Comparison of ENCODE assay signal across 10 cellular contexts in the genomic region with DNA sequence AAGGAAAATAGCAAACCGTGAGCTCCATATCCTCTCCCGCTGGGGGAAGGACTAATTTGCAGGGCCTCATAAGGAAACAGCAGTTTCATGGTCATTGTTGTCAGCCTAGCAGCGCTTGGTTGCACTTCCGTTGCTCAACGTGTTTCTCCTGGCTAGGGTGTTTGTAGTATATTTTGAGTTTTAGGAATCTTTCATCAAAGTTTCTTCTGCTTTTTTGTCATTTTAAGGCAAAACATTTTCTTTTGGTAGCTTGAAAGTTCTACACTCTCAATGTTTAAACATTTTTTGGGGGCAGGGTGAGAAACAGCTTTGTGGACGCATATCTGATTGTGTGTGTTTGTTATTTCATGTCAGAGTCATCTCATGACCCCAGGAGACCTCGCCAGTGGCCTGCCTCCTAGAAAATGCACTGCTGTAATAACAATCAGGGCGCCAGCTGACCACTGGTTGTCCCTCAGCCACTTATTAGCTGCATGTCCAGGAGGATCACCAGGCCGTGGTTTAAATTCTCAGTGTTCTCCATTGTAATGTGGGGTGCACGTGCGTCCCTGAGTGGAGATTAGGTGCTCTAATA. TPM values are rescaled to one million over a fixed set of nuclear protein-coding genes. Genes with fewer than 3 reads are reported as not detected.
A peak's percentile ranks its signal among the peaks of the same experiment; 100 is the strongest.
DNase-seq lines count a peak whose midpoint lies in the region; ATAC-seq, FAIRE-seq and TF ChIP-seq lines count a peak whose summit lies in the region.
"Had no signal": no experiment of that assay in that cellular context is flagged by ENCODE, and none has a peak within 500 bp of the region (broad histone marks: within the 10 kb centered on the region; RNA-seq: fewer than 3 reads in every experiment).

No MANE protein-coding gene starts in this region.

- H3K9me2 ChIP-seq in OCI-LY7 (ENCODE audit: insufficient read depth, low read length): no peaks in the 10 kb centered on the region

- H3K79me2 ChIP-seq in OCI-LY7 (ENCODE audit: insufficient read depth, low read depth, low read length) (peaks cover 81% of the 10 kb centered on the region), smooth muscle cell (ENCODE audit: low read depth) (peaks cover 88% of the 10 kb centered on the region)

- no peak for TF ChIP-seq POLR2A in stomach (IDR thresholded peaks at IDR 0.05)

- H3K36me3 ChIP-seq in OCI-LY7 (ENCODE audit: insufficient read depth, low read length) (no peaks in the 10 kb centered on the region), smooth muscle cell (ENCODE audit: low read depth) (no peaks in the 10 kb centered on the region), stomach (no peaks in the 10 kb centered on the region)

- H3F3A ChIP-seq in smooth muscle cell (ENCODE audit: low read depth): no peaks in the 10 kb centered on the region

- peak; percentile 45 for ATAC-seq in left ventricle myocardium superior
- ATAC-seq: A549 had no signal

- H3K27me3 ChIP-seq in smooth muscle cell (ENCODE audit: low read depth): no peaks in the 10 kb centered on the region
- no peaks in the 10 kb centered on the region for H3K27me3 ChIP-seq in stomach

- H3K9me3 Mint-ChIP-seq in T-helper 1 cell treated with Interleukin-12 subunit alpha and Interleukin-12 subunit beta and Interleukin-4 antibody, amounts not matched to agents 30 μg/mL and 1 μg/mL, for 36 hours: no peaks in the 10 kb centered on the region

- FAIRE-seq in urothelium cell line (lab: Jason Lieb, UNC): no peak
- FAIRE-seq: A549 had no signal

- H3K4me2 ChIP-seq in OCI-LY7 (ENCODE audit: low read length) (peak overlapping the region; percentile 65), smooth muscle cell (peak overlapping the region; percentile 17)
- H3K4me2 ChIP-seq: A549 had no signal

- no peak overlapping the region for H3K9ac ChIP-seq in smooth muscle cell (ENCODE audit: low read depth)

- DNase-seq in T-helper 1 cell (no peak), OCI-LY7 (ENCODE audit: low spot score) (peak; percentile 77), left ventricle myocardium superior (no peak), smooth muscle cell (lab: John Stamatoyannopoulos, UW; ENCODE audit: unreplicated experiment) (no peak), urothelium cell line (ENCODE audit: low spot score) (no peak), stomach (no peak), NCI-H187 (lab: John Stamatoyannopoulos, UW) (no peak)
- DNase-seq: SW 1271 had no signal

- CTCF ChIA-PET in OCI-LY7 (lab: Charles Lee; ENCODE audit: unreplicated experiment): interaction anchor here (1.1 to 1.4 kb wide), 3 partner anchors 9 to 22 kb away, joined by 3 to 4 read pairs (median 4); no protein-coding TSS in a partner anchor

- H4K20me1 ChIP-seq in OCI-LY7 (ENCODE audit: insufficient read depth, low read length): peaks cover 12% of the 10 kb centered on the region; the same call in 1 of the 2 replicates
- H4K20me1 ChIP-seq in smooth muscle cell (ENCODE audit: low read depth): peaks cover 100% of the 10 kb centered on the region

- peaks cover 80% of the 10 kb centered on the region for H3K4me1 ChIP-seq in OCI-LY7 (ENCODE audit: insufficient read depth, low read length, poor library complexity, severe bottlenecking)
- peaks cover 58% of the 10 kb centered on the region for H3K4me1 ChIP-seq in smooth muscle cell (ENCODE audit: low read depth)
- H3K4me1 ChIP-seq in stomach: peaks cover 40 to 89% (median 71%) of the 10 kb centered on the region in 4 donors

- H3K27me3 Mint-ChIP-seq in T-helper 1 cell treated with Interleukin-12 subunit alpha and Interleukin-12 subunit beta and Interleukin-4 antibody, amounts not matched to agents 30 μg/mL and 1 μg/mL, for 36 hours (ENCODE audit: low read depth): no peaks in the 10 kb centered on the region

- 58% methylated on average over 11 of the region's 11 CpGs for WGBS in smooth muscle cell (ENCODE audit: low lambda C conversion rate)
- 66 to 77% (median 69%) methylated on average over 11 of the region's 11 CpGs for WGBS in stomach, 5 donors

- POLR2A ChIA-PET in OCI-LY7 (lab: Charles Lee): interaction anchor here (0.6 to 6.0 kb wide), 10 partner anchors 12 to 562 kb away, joined by 3 to 49 read pairs (median 3); no protein-coding TSS in a partner anchor

- intact Hi-C loops in OCI-LY7 (cut with micrococcal nuclease; ENCODE audit: unreplicated experiment) (loop anchor here (1.0 to 5.0 kb wide), 2 partner anchors 11 to 61 kb away; no protein-coding TSS in a partner anchor), left ventricle myocardium superior (cut with micrococcal nuclease) (loop anchor here (10.0 kb wide), 1 partner anchor 178 kb away; no protein-coding TSS in a partner anchor), stomach (cut with DNase I; ENCODE audit: low total_unique reads) (no loop called here)

- no TSS peak for BruUV-seq in OCI-LY7 (replicated peaks; lab: Mats Ljungman, UMichigan)

- H2AFZ ChIP-seq in OCI-LY7 (ENCODE audit: low read length): no peak overlapping the region; the same call in 1 of the 2 replicates
- no peak overlapping the region for H2AFZ ChIP-seq in smooth muscle cell (ENCODE audit: low read depth)

- TF ChIP-seq EP300 in stomach (IDR thresholded peaks at IDR 0.05): no peak

- H3K4me1 Mint-ChIP-seq in T-helper 1 cell treated with Interleukin-12 subunit alpha and Interleukin-12 subunit beta and Interleukin-4 antibody, amounts not matched to agents 30 μg/mL and 1 μg/mL, for 36 hours (ENCODE audit: low read depth): peaks cover 71% of the 10 kb centered on the region

- H3K36me3 Mint-ChIP-seq in T-helper 1 cell treated with Interleukin-12 subunit alpha and Interleukin-12 subunit beta and Interleukin-4 antibody, amounts not matched to agents 30 μg/mL and 1 μg/mL, for 36 hours (ENCODE audit: low read depth): peaks cover 10% of the 10 kb centered on the region

- H3K4me3 ChIP-seq in OCI-LY7 (ENCODE audit: low read depth, low read length, poor library complexity, severe bottlenecking): peak overlapping the region; percentile 30
- no peak overlapping the region for H3K4me3 ChIP-seq in smooth muscle cell
- no peak overlapping the region for H3K4me3 ChIP-seq in stomach
- H3K4me3 ChIP-seq: A549 had no signal

- TF ChIP-seq CTCF in OCI-LY7 (conservative IDR thresholded peaks at IDR 0.05; ENCODE audit: low read length) (no peak), smooth muscle cell (IDR thresholded peaks at IDR 0.05; ENCODE audit: borderline replicate concordance, insufficient read depth, poor library complexity, severe bottlenecking) (no peak), stomach (IDR thresholded peaks at IDR 0.05) (no peak)

- H3K4me3 Mint-ChIP-seq in T-helper 1 cell treated with Interleukin-12 subunit alpha and Interleukin-12 subunit beta and Interleukin-4 antibody, amounts not matched to agents 30 μg/mL and 1 μg/mL, for 36 hours: peak overlapping the region; percentile 19

- peak overlapping the region; percentile 72 for H3K27ac Mint-ChIP-seq in T-helper 1 cell treated with Interleukin-12 subunit alpha and Interleukin-12 subunit beta and Interleukin-4 antibody, amounts not matched to agents 30 μg/mL and 1 μg/mL, for 36 hours

- H3K9me3 ChIP-seq in OCI-LY7 (ENCODE audit: low read length) (no peaks in the 10 kb centered on the region), smooth muscle cell (replicated peaks; ENCODE audit: low read depth) (no peaks in the 10 kb centered on the region), stomach (no peaks in the 10 kb centered on the region)
- H3K9me3 ChIP-seq: A549 had no signal

- H3K27ac ChIP-seq in OCI-LY7 (ENCODE audit: low read depth, low read length, poor library complexity, severe bottlenecking) (peak overlapping the region; percentile 64), smooth muscle cell (ENCODE audit: low read depth) (no peak overlapping the region), stomach (peak overlapping the region in 1 of 5 donors; percentile 30)
- H3K27ac ChIP-seq: A549 had no signal

RNA-seq across cellular contexts. Expression of a gene that starts 20.6 kb away (rescaled TPM):
- total RNA-seq in OCI-LY7 (2014; rRNA removed; shearing (Covaris generic)): 18.4 and 19.0 TPM in 2 replicates
- 19.5 and 21.0 TPM in 2 replicates for total RNA-seq in OCI-LY7 (2022)
- 10.2 TPM for total RNA-seq in left ventricle myocardium superior
- total RNA-seq in smooth muscle cell: 10.2 TPM in 2 replicates
- 5.2 and 8.5 TPM in 2 replicates for polyA plus RNA-seq in smooth muscle cell
- 10 to 100 TPM; 10.4 to 42.6 (median 14.0) TPM for total RNA-seq in stomach
- polyA plus RNA-seq in stomach: 1 to 10 TPM; 2.4 to 3.8 (median 3.6) TPM
